Comparison of ENCODE assay signal across 24 cellular contexts in genomic region chr14:101552786-101553231, GRCh38. TPM values are rescaled to one million over a fixed set of nuclear protein-coding genes. Genes with fewer than 3 reads are reported as not detected.
A peak's percentile ranks its signal among the peaks of the same experiment; 100 is the strongest.
DNase-seq lines count a peak whose midpoint lies in the region; ATAC-seq, FAIRE-seq and TF ChIP-seq lines count a peak whose summit lies in the region.
"Had no signal": no experiment of that assay in that cellular context is flagged by ENCODE, and none has a peak within 500 bp of the region (broad histone marks: within the 10 kb centered on the region; RNA-seq: fewer than 3 reads in every experiment).

No MANE protein-coding gene starts in this region.

- no peak overlapping the region for H2BK15ac ChIP-seq in mesendoderm (replicated peaks; ENCODE audit: low read depth)

- TF ChIP-seq CTCF in HCT116 (IDR thresholded peaks at IDR 0.05 in 2 of 3, conservative IDR thresholded peaks at IDR 0.05 in 1 of 3; ENCODE audit: borderline replicate concordance in 1 of 3, insufficient read depth in 1 of 3, low read depth in 2 of 3, low read length in 2 of 3) (no peak), PC-9 (conservative IDR thresholded peaks at IDR 0.05) (no peak)

- CTCF ChIA-PET in HCT116 (lab: Charles Lee), result no interaction called here
- CTCF ChIA-PET in PC-9 (lab: Charles Lee), result no interaction called here

- no peaks in the 10 kb centered on the region for H4K20me1 ChIP-seq in HCT116 (ENCODE audit: insufficient read depth)
- H4K20me1 ChIP-seq in PC-9 (ENCODE audit: insufficient read depth), result no peaks in the 10 kb centered on the region

- peaks cover 23% of the 10 kb centered on the region for H3K27me3 Mint-ChIP-seq in activated T-cell treated with anti-CD3 and anti-CD28 coated beads, Interleukin-2, amount 50 U/mL, for 24 hours

- no peak for TF ChIP-seq POLR2A in HCT116 (IDR thresholded peaks at IDR 0.05; ENCODE audit: borderline replicate concordance, extremely low read depth, insufficient read depth, insufficient read length)

- intact Hi-C loops in HCT116 (cut with micrococcal nuclease), result no loop called here
- intact Hi-C loops in PC-9 (cut with micrococcal nuclease; ENCODE audit: unreplicated experiment), result loop anchor here (1.0 to 10.0 kb wide), 3 partner anchors 72 to 812 kb away; partner anchors contain the start of genes CINP and TECPR2

- no peaks in the 10 kb centered on the region for H3K79me2 ChIP-seq in HCT116 (ENCODE audit: insufficient read depth, low read length)
- H3K79me2 ChIP-seq in PC-9 (ENCODE audit: low read depth), result no peaks in the 10 kb centered on the region
- H3K79me2 ChIP-seq in mesendoderm (ENCODE audit: control insufficient read depth, insufficient read depth, low read length), result no peaks in the 10 kb centered on the region

- TF ChIP-seq RAD21 in HCT116 (IDR thresholded peaks at IDR 0.05; ENCODE audit: low read depth), result no peak

- POLR2A ChIA-PET in HCT116 (lab: Charles Lee), result no interaction called here
- POLR2A ChIA-PET in PC-9 (lab: Charles Lee; ENCODE audit: unreplicated experiment), result interaction anchor here (0.6 kb wide), 1 partner anchor 74 kb away, joined by 4 read pairs; no protein-coding TSS in a partner anchor

- no peak overlapping the region for H4K5ac ChIP-seq in mesendoderm (ENCODE audit: low read length)

- DNase-seq in HCT116 (ENCODE audit: low read depth, low spot score) (no peak), PC-9 (peak; percentile 88 to 97), mesendoderm (peak; percentile 39), small intestine (peak; percentile 5), cerebellar nuclear complex (lab: John Stamatoyannopoulos, UW) (no peak)
- no peak for DNase-seq in activated T-cell treated with anti-CD3 and anti-CD28 coated beads, Interleukin-2, amount 50 U/mL, for 24 hours
- DNase-seq: ACHN, DMS79 treated with DMSO at 0.1 percent for 48 hours, IMR-90, Karpas-422, MM.1S, NCI-H1092 treated with DMSO at 0.1 percent for 48 hours, NCI-H2081 treated with DMSO at 0.1 percent for 48 hours, NCI-H510A treated with DMSO at 0.1 percent for 48 hours, NCI-H774, SJCRH30 had no signal

- H3K9me3 Mint-ChIP-seq in activated T-cell treated with anti-CD3 and anti-CD28 coated beads, Interleukin-2, amount 50 U/mL, for 24 hours, result no peaks in the 10 kb centered on the region

- peak; percentile 79 for ATAC-seq in HCT116
- no peak for ATAC-seq in HG02840 (IDR thresholded peaks at IDR 0.05; ENCODE audit: low FRiP score, unreplicated experiment)

- RAD21 ChIA-PET in HCT116 (lab: Charles Lee; ENCODE audit: low non-redundant PET in 1 of 2, low total read pairs in 2 of 2, uncharacterized antibody in 2 of 2, unreplicated experiment in 2 of 2), result no interaction called here

- H3K9me2 ChIP-seq in HCT116 (ENCODE audit: insufficient read depth) (no peaks in the 10 kb centered on the region), PC-9 (ENCODE audit: insufficient read depth) (no peaks in the 10 kb centered on the region)

- H3K27ac ChIP-seq in HCT116 (ENCODE audit: low read depth, low read length), result no peak overlapping the region
- H3K27ac ChIP-seq in PC-9, result peak overlapping the region; percentile 25
- H3K27ac ChIP-seq in mesendoderm (ENCODE audit: low read depth, low read length), result no peak overlapping the region
- no peak overlapping the region for H3K27ac ChIP-seq in small intestine (ENCODE audit: low read depth in 1 of 2, low read length in 1 of 2)
- H3K27ac ChIP-seq: C4-2B, HL-60, SJCRH30 had no signal

- H3K27me3 ChIP-seq in HCT116 (ENCODE audit: insufficient read depth, low read length), result no peaks in the 10 kb centered on the region
- no peaks in the 10 kb centered on the region for H3K27me3 ChIP-seq in PC-9 (ENCODE audit: insufficient read depth, low read depth)
- H3K27me3 ChIP-seq in mesendoderm (ENCODE audit: insufficient read depth, low read length, poor library complexity), result no peaks in the 10 kb centered on the region
- H3K27me3 ChIP-seq in small intestine (ENCODE audit: control insufficient read depth in 2 of 2, insufficient read depth in 2 of 2, low read length in 2 of 2), result peaks cover 1 to 2% of the 10 kb centered on the region in 2 donors
- H3K27me3 ChIP-seq: SJCRH30 had no signal

- no peaks in the 10 kb centered on the region for H3K79me1 ChIP-seq in mesendoderm (ENCODE audit: low read length)

- no peak overlapping the region for H3K18ac ChIP-seq in mesendoderm (ENCODE audit: low read length)

- no peak overlapping the region for H3K27ac Mint-ChIP-seq in activated T-cell treated with anti-CD3 and anti-CD28 coated beads, Interleukin-2, amount 50 U/mL, for 24 hours

- no peak for FAIRE-seq in small intestine (lab: Jason Lieb, UNC)
- FAIRE-seq: HTR-8/SVneo had no signal

- peaks cover 18% of the 10 kb centered on the region; the same call in 1 of the 2 replicates for H3F3A ChIP-seq in PC-9 (ENCODE audit: insufficient read depth, low read depth)

- H3K9ac ChIP-seq in HCT116 (ENCODE audit: low read length), result no peak overlapping the region
- H3K9ac ChIP-seq in mesendoderm (ENCODE audit: low read length), result no peak overlapping the region

- no CpG with 5 or more reads among the region's 9 CpGs for WGBS in mesendoderm (ENCODE audit: extremely low coverage, insufficient coverage, low lambda C conversion rate)
- WGBS in small intestine, 3 donors, result 29 to 67% (median 36%) methylated on average over 9 of the region's 9 CpGs

- peak overlapping the region; percentile 57 for H3K4me2 ChIP-seq in HCT116 (ENCODE audit: low read length)
- peak overlapping the region; percentile 37 for H3K4me2 ChIP-seq in PC-9
- no peak overlapping the region for H3K4me2 ChIP-seq in mesendoderm (ENCODE audit: low read length)

- H2BK5ac ChIP-seq in mesendoderm (ENCODE audit: low read length), result no peak overlapping the region

- H3K4me3 ChIP-seq in HCT116 (replicated peaks in 1 of 2; ENCODE audit: low read depth in 1 of 2, low read length in 2 of 2) (0 out of 4 replicates have a peak overlapping the region, but pooled peaks of 1 of the 2 experiments have one; percentile 11), PC-9 (no peak overlapping the region), mesendoderm (ENCODE audit: low read length) (no peak overlapping the region), small intestine (ENCODE audit: low read depth in 1 of 2, low read length in 2 of 2) (no peak overlapping the region)
- H3K4me3 ChIP-seq: SJCRH30 had no signal

- peaks cover 13 to 14% of the 10 kb centered on the region in 2 experiments for H3K4me1 ChIP-seq in HCT116 (ENCODE audit: control insufficient read depth in 1 of 2, insufficient read depth in 2 of 2, low read length in 2 of 2)
- peaks cover 33% of the 10 kb centered on the region for H3K4me1 ChIP-seq in PC-9 (replicated peaks; ENCODE audit: insufficient read depth)
- no peaks in the 10 kb centered on the region for H3K4me1 ChIP-seq in mesendoderm (ENCODE audit: control insufficient read depth, low read depth, low read length)
- H3K4me1 ChIP-seq in small intestine (ENCODE audit: control insufficient read depth in 2 of 2, insufficient read depth in 1 of 2, low read depth in 1 of 2, low read length in 1 of 2), result no peaks in the 10 kb centered on the region
- H3K4me1 ChIP-seq: SJCRH30 had no signal

- H3K56ac ChIP-seq in mesendoderm (ENCODE audit: low read length), result no peak overlapping the region

- no peak overlapping the region for H3K4me3 Mint-ChIP-seq in activated T-cell treated with anti-CD3 and anti-CD28 coated beads, Interleukin-2, amount 50 U/mL, for 24 hours

- H3K36me3 ChIP-seq in HCT116 (ENCODE audit: control insufficient read depth in 1 of 2, insufficient read depth in 2 of 2, low read length in 2 of 2), result no peaks in the 10 kb centered on the region
- H3K36me3 ChIP-seq in PC-9 (ENCODE audit: low read depth), result no peaks in the 10 kb centered on the region
- H3K36me3 ChIP-seq in mesendoderm (ENCODE audit: control insufficient read depth, insufficient read depth, low read length), result no peaks in the 10 kb centered on the region
- no peaks in the 10 kb centered on the region for H3K36me3 ChIP-seq in small intestine (ENCODE audit: control insufficient read depth in 2 of 2, insufficient read depth in 2 of 2, low read length in 2 of 2)
- H3K36me3 ChIP-seq: SJCRH30 had no signal

- no peaks in the 10 kb centered on the region for H3K9me3 ChIP-seq in HCT116 (ENCODE audit: control insufficient read depth in 1 of 2, insufficient read depth in 1 of 2, low read depth in 1 of 2, low read length in 2 of 2)
- H3K9me3 ChIP-seq in PC-9 (ENCODE audit: insufficient read depth, low read depth), result no peaks in the 10 kb centered on the region
- H3K9me3 ChIP-seq in small intestine (ENCODE audit: control insufficient read depth, low read depth), result no peaks in the 10 kb centered on the region
- H3K9me3 ChIP-seq: SJCRH30 had no signal

- H2AK5ac ChIP-seq in mesendoderm (ENCODE audit: low read length), result no peak overlapping the region

- H3K4ac ChIP-seq in mesendoderm (ENCODE audit: low read depth, low read length), result no peak overlapping the region

- no peaks in the 10 kb centered on the region for H3K4me1 Mint-ChIP-seq in activated T-cell treated with anti-CD3 and anti-CD28 coated beads, Interleukin-2, amount 50 U/mL, for 24 hours (ENCODE audit: low read depth)

- no peaks in the 10 kb centered on the region for H3K36me3 Mint-ChIP-seq in activated T-cell treated with anti-CD3 and anti-CD28 coated beads, Interleukin-2, amount 50 U/mL, for 24 hours (ENCODE audit: low read depth)

- BruUV-seq in HCT116 (replicated peaks; lab: Mats Ljungman, UMichigan) (no TSS peak), PC-9 (replicated peaks; lab: Mats Ljungman, UMichigan) (no TSS peak)

- H3K23ac ChIP-seq in mesendoderm (ENCODE audit: low read length), result no peak overlapping the region

- no peak overlapping the region for H2AFZ ChIP-seq in HCT116 (ENCODE audit: low read depth, low read length, poor library complexity, severe bottlenecking)
- H2AFZ ChIP-seq in PC-9, result no peak overlapping the region

- H2BK120ac ChIP-seq in mesendoderm (ENCODE audit: low read depth, low read length), result no peak overlapping the region

- no peak overlapping the region for H4K8ac ChIP-seq in mesendoderm (ENCODE audit: low read depth, low read length)

TF ChIP-seq in HCT116, 20 proteins besides CTCF, POLR2A, EP300 and RAD21 (continues in another document):
- TF ChIP-seq ZFX (IDR thresholded peaks at IDR 0.05), result no peak
- TF ChIP-seq ELF1 (IDR thresholded peaks at IDR 0.05; ENCODE audit: borderline replicate concordance, low read depth), result no peak
- no peak for TF ChIP-seq SIN3A (IDR thresholded peaks at IDR 0.05; ENCODE audit: low read depth)
- TF ChIP-seq SP1 (IDR thresholded peaks at IDR 0.05; ENCODE audit: low read depth), result no peak
- TF ChIP-seq EZH2phosphoT487 (IDR thresholded peaks at IDR 0.05; ENCODE audit: borderline replicate concordance), result no peak
- TF ChIP-seq TCF7L2 (IDR thresholded peaks at IDR 0.05; ENCODE audit: borderline replicate concordance, extremely low read depth, insufficient read depth, insufficient read length), result no peak
- TF ChIP-seq POLR2AphosphoS5 (IDR thresholded peaks at IDR 0.05; ENCODE audit: low read depth, low read length), result no peak
- TF ChIP-seq JUND (IDR thresholded peaks at IDR 0.05), result no peak
- TF ChIP-seq FOSL1 (IDR thresholded peaks at IDR 0.05; ENCODE audit: low read depth), result no peak

RNA-seq across cellular contexts. Expression of gene DIO3, which starts 8.5 kb away (rescaled TPM):
- 0.34 TPM for total RNA-seq in HCT116 (2021; ENCODE audit: unreplicated experiment)
- 0.32 and 0.47 TPM in 2 replicates for polyA plus RNA-seq in HCT116 (2012)
- total RNA-seq in PC-9 (2021), result 0.26 TPM in 1 of 2 replicates, not detected in the other
- 1.6 TPM for polyA plus RNA-seq in mesendoderm (2013, experiment 1 of 2)
- polyA plus RNA-seq in mesendoderm (2013, experiment 2 of 2), result 1.6 TPM
- 1 to 10 TPM in 1 of 3 donors, not detected in 2; 2.0 TPM for polyA plus RNA-seq in small intestine
- total RNA-seq: G401, H4, IMR-90, OCI-LY7, RPMI7951, SJCRH30 had no signal
- polyA plus RNA-seq: IMR-90 had no signal

Comparison
In these comparisons a context has a peak if more than half of its experiments do, and no peak if none do; other contexts are left out.
1. DNase-seq: peak in PC-9 (2 of 2), mesendoderm (single experiment) and small intestine (single experiment); none in HCT116 (single experiment), activated T-cell treated with anti-CD3 and anti-CD28 coated beads, Interleukin-2, amount 50 U/mL, for 24 hours (single experiment) and cerebellar nuclear complex (0 of 2).